In genomic region chr2:188971316-188971930, GRCh38 we compare ENCODE assay signal across 16 cellular contexts. TPM values are rescaled to one million over a fixed set of nuclear protein-coding genes. Genes with fewer than 3 reads are reported as not detected.
DNase-seq lines count a peak whose midpoint lies in the region; ATAC-seq and TF ChIP-seq lines count a peak whose summit lies in the region.
"Had no signal": no experiment of that assay in that cellular context is flagged by ENCODE, and none has a peak within 500 bp of the region (broad histone marks: within the 10 kb centered on the region; RNA-seq: fewer than 3 reads in every experiment).

No MANE protein-coding gene starts in this region.

- H3K27me3 ChIP-seq in adipocyte (replicated peaks; ENCODE audit: control insufficient read depth, insufficient read depth, low read length) (no peaks in the 10 kb centered on the region), right atrium auricular region (no peaks in the 10 kb centered on the region), rectal smooth muscle tissue (ENCODE audit: control insufficient read depth, insufficient read depth, low read length) (no peaks in the 10 kb centered on the region)
- H3K27me3 ChIP-seq: upper lobe of left lung had no signal

- peaks cover 64% of the 10 kb centered on the region for H3K4me1 ChIP-seq in adipocyte (ENCODE audit: control insufficient read depth, insufficient read depth, low read length)
- H3K4me1 ChIP-seq in right atrium auricular region, result no peaks in the 10 kb centered on the region
- H3K4me1 ChIP-seq in rectal smooth muscle tissue (ENCODE audit: control insufficient read depth, insufficient read depth, low read length), result peaks cover 37% of the 10 kb centered on the region
- H3K4me1 ChIP-seq: upper lobe of left lung had no signal

- H3K9me3 ChIP-seq in adipocyte (ENCODE audit: control insufficient read depth, low read length), result no peaks in the 10 kb centered on the region
- no peaks in the 10 kb centered on the region for H3K9me3 ChIP-seq in right atrium auricular region
- H3K9me3 ChIP-seq: upper lobe of left lung had no signal

- H3K36me3 ChIP-seq in adipocyte (ENCODE audit: control insufficient read depth, insufficient read depth, low read length, severe bottlenecking) (no peaks in the 10 kb centered on the region), right atrium auricular region (no peaks in the 10 kb centered on the region), rectal smooth muscle tissue (ENCODE audit: control insufficient read depth, insufficient read depth, low read length) (no peaks in the 10 kb centered on the region)
- H3K36me3 ChIP-seq: upper lobe of left lung had no signal

- TF ChIP-seq CTCF in AG10803 (conservative IDR thresholded peaks at IDR 0.05; ENCODE audit: low read length) (no peak), right atrium auricular region (IDR thresholded peaks at IDR 0.05) (no peak)

- H3K9ac ChIP-seq in adipocyte (ENCODE audit: low read length), result peak overlapping the region; percentile 79
- H3K9ac ChIP-seq in rectal smooth muscle tissue (ENCODE audit: low read length), result no peak overlapping the region

- peak overlapping the region; percentile 28 to 63 for H3K27ac ChIP-seq in right atrium auricular region
- H3K27ac ChIP-seq in rectal smooth muscle tissue (ENCODE audit: low read depth, low read length), result peak overlapping the region; percentile 55
- H3K27ac ChIP-seq: upper lobe of left lung had no signal

- peak; percentile 50 for DNase-seq in AG10803 (ENCODE audit: low read depth)
- DNase-seq in adipocyte (ENCODE audit: low read depth), result no peak
- no peak for DNase-seq in right atrium auricular region (ENCODE audit: low spot score)
- no peak for DNase-seq in nucleus accumbens (lab: John Stamatoyannopoulos, UW)
- no peak for DNase-seq in NCI-H69 (lab: John Stamatoyannopoulos, UW)
- no peak for DNase-seq in HCEC 1CT
- DNase-seq: activated CD4-positive, alpha-beta T cell treated with anti-CD3 and anti-CD28 coated beads, Interleukin-2, amount 50 U/mL, for 4 hours; activated naive CD4-positive, alpha-beta T cell treated with anti-CD3 and anti-CD28 coated beads for 36 hours; CD4-positive, alpha-beta memory T cell; DMS53; NCI-H2029; NCI-H510A; upper lobe of left lung had no signal

- ATAC-seq in HG02759 (IDR thresholded peaks at IDR 0.05; ENCODE audit: unreplicated experiment), result no peak
- ATAC-seq: left lobe of liver had no signal

- H3K4me3 ChIP-seq in AG10803 (ENCODE audit: low read length) (no peak overlapping the region), adipocyte (ENCODE audit: low read length) (peak overlapping the region; percentile 98), right atrium auricular region (no peak overlapping the region), rectal smooth muscle tissue (ENCODE audit: low read length) (no peak overlapping the region)
- H3K4me3 ChIP-seq: upper lobe of left lung had no signal

RNA-seq across cellular contexts. Expression of gene COL3A1, which starts 2.8 kb away (rescaled TPM):
- total RNA-seq in right atrium auricular region, result 100 to 1,000 TPM in 1 of 2 donors, 10 to 100 TPM in 1; 86.4 to 608 TPM
- total RNA-seq: activated naive CD4-positive, alpha-beta T cell treated with anti-CD3 and anti-CD28 coated beads for 36 hours; CD4-positive, alpha-beta memory T cell had no signal
